Comparison of ENCODE assay signal across 10 cellular contexts in the genomic region with DNA sequence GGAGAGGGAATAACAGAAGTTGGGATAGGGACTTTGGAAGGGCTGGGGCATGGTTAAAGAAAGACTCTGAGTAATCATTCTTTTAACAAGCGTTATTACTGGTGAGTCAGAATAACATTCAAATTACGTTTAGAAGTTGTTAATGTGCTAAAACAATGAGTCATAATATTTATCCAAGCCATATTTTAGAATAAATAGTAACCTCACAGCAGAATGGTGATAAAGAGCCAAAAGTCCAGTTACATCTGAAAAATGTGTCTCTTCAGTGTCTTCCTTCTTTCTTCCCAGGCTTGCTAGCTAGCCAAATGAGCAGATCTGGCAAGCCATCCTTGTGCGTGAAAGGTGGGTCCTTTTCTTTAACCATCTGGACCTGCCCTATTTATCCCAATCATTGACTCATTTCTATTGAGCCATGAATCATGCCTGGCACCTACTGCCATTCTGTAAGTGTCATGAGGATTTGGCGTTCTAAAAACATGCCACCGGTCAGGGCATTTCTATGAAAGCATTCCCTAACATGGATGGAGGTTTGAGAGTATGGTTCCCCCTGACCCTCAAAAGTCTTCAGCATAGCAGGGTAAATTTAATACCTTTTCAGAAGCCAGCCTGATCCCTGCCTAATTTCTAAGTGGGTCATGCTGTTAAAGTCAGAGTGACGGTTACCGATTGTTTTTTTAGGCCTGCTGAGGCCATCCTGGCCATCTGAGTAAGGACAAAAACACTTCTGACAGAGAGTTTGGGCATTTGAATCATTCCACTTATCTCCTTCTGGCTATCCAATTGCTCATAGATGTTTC. TPM values are rescaled to one million over a fixed set of nuclear protein-coding genes. Genes with fewer than 3 reads are reported as not detected.
DNase-seq lines count a peak whose midpoint lies in the region; ATAC-seq, FAIRE-seq and TF ChIP-seq lines count a peak whose summit lies in the region.
"Had no signal": no experiment of that assay in that cellular context is flagged by ENCODE, and none has a peak within 500 bp of the region (broad histone marks: within the 10 kb centered on the region; RNA-seq: fewer than 3 reads in every experiment).

No MANE protein-coding gene starts in this region.

- no peak overlapping the region for H4K91ac ChIP-seq in H1 (replicated peaks; ENCODE audit: insufficient read length, low read length)

- no peaks in the 10 kb centered on the region for H3K79me2 ChIP-seq in H1 (ENCODE audit: control insufficient read depth in 1 of 2, insufficient read depth in 2 of 2, low read length in 2 of 2)

- H3K36me3 ChIP-seq in H1 (ENCODE audit: control insufficient read depth in 2 of 4, insufficient read depth in 4 of 4, low read length in 3 of 4) (no peaks in the 10 kb centered on the region), mucosa of descending colon (ENCODE audit: low read depth) (no peaks in the 10 kb centered on the region), thyroid gland (no peaks in the 10 kb centered on the region)

- H2AK5ac ChIP-seq in H1 (ENCODE audit: low read depth, low read length): no peak overlapping the region

- H3K4me3 ChIP-seq in H1 (ENCODE audit: extremely low read depth in 1 of 4, insufficient read depth in 2 of 4, low read depth in 3 of 4, low read length in 4 of 4): no peak overlapping the region
- no peak overlapping the region for H3K4me3 ChIP-seq in mucosa of descending colon
- no peak overlapping the region for H3K4me3 ChIP-seq in thyroid gland (replicated peaks in 1 of 3)

- H3K9ac ChIP-seq in H1 (replicated peaks in 1 of 4; ENCODE audit: extremely low read depth in 1 of 4, low read depth in 3 of 4, low read length in 3 of 4): no peak overlapping the region; a peak in 1 of 7 replicates

- no peak overlapping the region for H2BK20ac ChIP-seq in H1 (ENCODE audit: low read length)

- H3K56ac ChIP-seq in H1 (replicated peaks; ENCODE audit: insufficient read length, low read depth, low read length): no peak overlapping the region

- peak; percentile 97 for ATAC-seq in mucosa of descending colon

- no peak overlapping the region for H2BK5ac ChIP-seq in H1 (ENCODE audit: low read depth, low read length)

- H4K20me1 ChIP-seq in H1 (replicated peaks in 1 of 2; ENCODE audit: control insufficient read depth in 1 of 2, insufficient read depth in 2 of 2, low read length in 2 of 2): no peaks in the 10 kb centered on the region

- WGBS in H1 (ENCODE audit: extremely low coverage in 1 of 2, insufficient coverage in 1 of 2, insufficient read length in 1 of 2, insufficient replicate concordance in 2 of 2, low coverage in 1 of 2, low lambda C conversion rate in 2 of 2, missing lambda C conversion rate in 1 of 2), 2 experiments: 76% methylated on average over 7 of the region's 7 CpGs; no CpG with 5 or more reads in 1 of the 2 experiments
- WGBS in thyroid gland, 2 donors: 67 to 76% methylated on average over 7 of the region's 7 CpGs

- no peak overlapping the region for H4K5ac ChIP-seq in H1 (ENCODE audit: insufficient read length, low read depth, low read length)

- POLR2A ChIA-PET in H1 (lab: Charles Lee; ENCODE audit: partially characterized antibody): no interaction called here

- no peak overlapping the region for H2AFZ ChIP-seq in H1 (ENCODE audit: low read length)

- H3K27me3 ChIP-seq in H1 (replicated peaks in 1 of 4; ENCODE audit: control insufficient read depth in 3 of 4, extremely low read depth in 1 of 4, insufficient read depth in 3 of 4, low read length in 3 of 4) (no peaks in the 10 kb centered on the region), thyroid gland (no peaks in the 10 kb centered on the region)

- TF ChIP-seq CTCF in H1 (IDR thresholded peaks at IDR 0.05; ENCODE audit: control extremely low read depth in 1 of 3, insufficient read depth in 1 of 3, low read depth in 1 of 3, low read length in 3 of 3): no peak
- no peak for TF ChIP-seq CTCF in mucosa of descending colon (IDR thresholded peaks at IDR 0.05)
- TF ChIP-seq CTCF in thyroid gland (IDR thresholded peaks at IDR 0.05): no peak

- no peak for TF ChIP-seq POLR2A in H1 (IDR thresholded peaks at IDR 0.05; ENCODE audit: control extremely low read depth in 1 of 2, low read depth in 2 of 2, low read length in 2 of 2)
- TF ChIP-seq POLR2A in thyroid gland (IDR thresholded peaks at IDR 0.05): no peak

- no peaks in the 10 kb centered on the region for H3K9me3 ChIP-seq in H1 (ENCODE audit: insufficient read depth in 2 of 2, low read depth in 1 of 2, low read length in 1 of 2)
- H3K9me3 ChIP-seq in mucosa of descending colon: no peaks in the 10 kb centered on the region
- H3K9me3 ChIP-seq in thyroid gland: no peaks in the 10 kb centered on the region

- H3K4me1 ChIP-seq in H1 (replicated peaks in 1 of 4; ENCODE audit: control insufficient read depth in 3 of 4, insufficient read depth in 4 of 4, low read length in 3 of 4) (0 out of 7 replicates have a peak, but pooled peaks cover 0 to 6% (median 0%) of the 10 kb centered on the region in 4 experiments), mucosa of descending colon (ENCODE audit: low read depth) (no peaks in the 10 kb centered on the region), thyroid gland (no peaks in the 10 kb centered on the region)

- intact Hi-C loops in mucosa of descending colon (cut with DNase I, micrococcal nuclease): no loop called here
- intact Hi-C loops in thyroid gland (cut with DNase I): no loop called here

- H2BK120ac ChIP-seq in H1 (replicated peaks; ENCODE audit: low read depth, low read length): no peak overlapping the region

- no peak overlapping the region for H3K18ac ChIP-seq in H1 (ENCODE audit: extremely low read depth, low read length)

- CTCF ChIA-PET in H1 (lab: Charles Lee; ENCODE audit: partially characterized antibody): interaction anchor here (0.5 to 1.5 kb wide), 4 partner anchors 20 to 1343 kb away, joined by 3 to 5 read pairs (median 3); no protein-coding TSS in a partner anchor

- H3K79me1 ChIP-seq in H1 (ENCODE audit: low read depth, low read length): no peaks in the 10 kb centered on the region

- TF ChIP-seq RAD21 in H1 (IDR thresholded peaks at IDR 0.05 in 1 of 2, conservative IDR thresholded peaks at IDR 0.05 in 1 of 2; ENCODE audit: low read depth in 2 of 2, low read length in 2 of 2): no peak

- H4K8ac ChIP-seq in H1 (ENCODE audit: extremely low read depth, insufficient read depth, low read length): no peak overlapping the region

- H2BK12ac ChIP-seq in H1 (ENCODE audit: low read depth, low read length): no peak overlapping the region

- H2BK15ac ChIP-seq in H1 (ENCODE audit: low read length): no peak overlapping the region

- no peak for FAIRE-seq in H1 (lab: Jason Lieb, UNC)

- TF ChIP-seq EP300 in H1 (IDR thresholded peaks at IDR 0.05; ENCODE audit: borderline replicate concordance in 1 of 2, low read depth in 2 of 2, low read length in 2 of 2): no peak

- H3K14ac ChIP-seq in H1 (ENCODE audit: insufficient read length): no peak overlapping the region

- no peak overlapping the region for H3K23ac ChIP-seq in H1 (ENCODE audit: insufficient read length)

- H3K23me2 ChIP-seq in H1 (ENCODE audit: low read depth, low read length): no peaks in the 10 kb centered on the region

- H3K4ac ChIP-seq in H1 (replicated peaks; ENCODE audit: insufficient read length, low read depth, low read length): no peak overlapping the region

- peak; percentile 38 for DNase-seq in Ammon's horn (ENCODE audit: low spot score)
- DNase-seq in NCI-H446 treated with DMSO at 0.1 percent for 48 hours (lab: John Stamatoyannopoulos, UW): peak; percentile 57
- peak in 1 of 2 experiments; percentile 29 for DNase-seq in H1 (ENCODE audit: low read depth in 1 of 2, low spot score in 2 of 2)
- DNase-seq in mucosa of descending colon: no peak
- no peak for DNase-seq in thyroid gland
- DNase-seq in hypothalamus (lab: John Stamatoyannopoulos, UW): no peak
- DNase-seq in activated CD8-positive, alpha-beta memory T cell treated with anti-CD3 and anti-CD28 coated beads, Interleukin-2, amount 50 U/mL, for 4 hours: no peak
- DNase-seq in T-helper 9 cell: no peak
- DNase-seq: GF-D8 had no signal

- peak overlapping the region in 1 of 2 experiments; percentile 15; a peak in 1 of 4 replicates for H3K4me2 ChIP-seq in H1 (ENCODE audit: insufficient read depth in 1 of 2, low read depth in 2 of 2, low read length in 2 of 2)

- no peak overlapping the region for H3K27ac ChIP-seq in H1 (ENCODE audit: low read depth, low read length)
- H3K27ac ChIP-seq in thyroid gland: no peak overlapping the region

TF ChIP-seq in H1, 55 proteins besides CTCF, POLR2A, EP300 and RAD21:
- TF ChIP-seq NANOG (IDR thresholded peaks at IDR 0.05; ENCODE audit: insufficient read depth, low read depth, low read length, poor library complexity, severe bottlenecking) (peak; percentile 31), TBP (IDR thresholded peaks at IDR 0.05; ENCODE audit: low read depth, low read length) (no peak), BCL11A (IDR thresholded peaks at IDR 0.05; ENCODE audit: low read depth in 2 of 2, low read length in 2 of 2) (no peak), EZH2 (IDR thresholded peaks at IDR 0.05; ENCODE audit: low read depth, low read length, severe bottlenecking) (no peak)

RNA-seq across cellular contexts. Expression of gene MYPN, which starts 26.8 kb away (rescaled TPM):
- not detected in 2 replicates for total RNA-seq in H1 (2021; fragmentation: NEBNext Ultra II Directional; extraction: Animal tissue kit (Norgen Biotek cat#: 25700))
- not detected in 2 replicates for polyA plus RNA-seq in H1 (2011; rRNA removed)
- not detected for polyA plus RNA-seq in H1 (2011; cell fraction: cytosol; rRNA removed)
- not detected for polyA plus RNA-seq in H1 (2011; cell fraction: nucleus; rRNA removed)
- polyA plus RNA-seq in H1 (2012, experiment 1 of 2): 0.04 TPM in 1 of 4 replicates, not detected in the others
- not detected for polyA plus RNA-seq in H1 (2012, experiment 2 of 2)
- 0.02 TPM for polyA plus RNA-seq in H1 (2013, experiment 1 of 2)
- under 0.01 TPM for polyA plus RNA-seq in H1 (2013, experiment 2 of 2)
- not detected in 2 replicates for polyA minus RNA-seq in H1 (2011; rRNA and poly(A)+ RNA removed)
- polyA minus RNA-seq in H1 (2011; cell fraction: cytosol; rRNA and poly(A)+ RNA removed): 0.81 TPM
- not detected for polyA minus RNA-seq in H1 (2011; cell fraction: nucleus; rRNA and poly(A)+ RNA removed)
- 1 to 10 TPM in 1 of 3 donors, under 1 TPM in 2; 0.47 to 1.8 (median 0.93) TPM for total RNA-seq in mucosa of descending colon
- under 1 TPM in 1 of 4 donors, not detected in 3; 0.11 TPM for total RNA-seq in thyroid gland
- total RNA-seq: mesenteric fat pad had no signal

Comparison
In these comparisons a context has a peak if more than half of its experiments do, and no peak if none do; other contexts are left out.
1. DNase-seq: peak in Ammon's horn (single experiment) and NCI-H446 treated with DMSO at 0.1 percent for 48 hours (single experiment); none in mucosa of descending colon (0 of 3), thyroid gland (0 of 2), hypothalamus (0 of 51), activated CD8-positive, alpha-beta memory T cell treated with anti-CD3 and anti-CD28 coated beads, Interleukin-2, amount 50 U/mL, for 4 hours (single experiment) and T-helper 9 cell (single experiment).